In the genomic region with DNA sequence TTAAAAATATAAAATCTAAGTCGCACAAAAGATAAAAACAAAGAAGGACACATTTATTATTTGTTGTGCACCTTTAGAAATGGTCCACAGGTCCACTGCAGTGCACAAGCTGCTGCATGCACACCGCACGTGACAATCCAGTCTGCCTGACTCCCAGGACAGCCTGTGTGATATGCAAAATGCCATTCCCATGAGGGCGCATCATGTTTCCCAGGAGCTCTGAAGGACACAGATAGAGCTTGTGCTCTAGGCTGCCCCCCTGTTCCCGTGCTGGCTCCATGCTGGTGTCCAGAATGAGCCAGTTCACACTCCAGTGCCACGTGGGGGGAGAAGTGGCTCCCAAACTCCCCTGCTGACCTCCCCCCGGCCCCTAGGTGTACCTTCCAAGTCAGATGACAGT, we compare ENCODE assay signal across 8 cellular contexts. TPM values are rescaled to one million over a fixed set of nuclear protein-coding genes. Genes with fewer than 3 reads are reported as not detected.
DNase-seq lines count a peak whose midpoint lies in the region; ATAC-seq, FAIRE-seq and TF ChIP-seq lines count a peak whose summit lies in the region.
"Had no signal": no experiment of that assay in that cellular context is flagged by ENCODE, and none has a peak within 500 bp of the region (broad histone marks: within the 10 kb centered on the region; RNA-seq: fewer than 3 reads in every experiment).

No MANE protein-coding gene starts in this region.

- WGBS in smooth muscle cell (ENCODE audit: low lambda C conversion rate) = 38% methylated on average over 7 of the region's 7 CpGs

- no peak overlapping the region for H3K4me3 ChIP-seq in smooth muscle cell
- H3K4me3 ChIP-seq in MG63 = no peak overlapping the region

- TF ChIP-seq CTCF in smooth muscle cell (IDR thresholded peaks at IDR 0.05; ENCODE audit: borderline replicate concordance, insufficient read depth, poor library complexity, severe bottlenecking) = no peak

- no peaks in the 10 kb centered on the region for H4K20me1 ChIP-seq in smooth muscle cell (ENCODE audit: low read depth)

- peak; percentile 91 for ATAC-seq in Right ventricle myocardium superior (ENCODE audit: poor library complexity)

- DNase-seq in HTR-8/SVneo (ENCODE audit: insufficient read length, low spot score) = peak; percentile 51
- DNase-seq in RPMI7951 (ENCODE audit: low read depth) = peak; percentile 56
- peak; percentile 78 for DNase-seq in Right ventricle myocardium superior
- DNase-seq in smooth muscle cell (lab: John Stamatoyannopoulos, UW; ENCODE audit: unreplicated experiment) = no peak
- no peak for DNase-seq in GM12891 (ENCODE audit: insufficient read length, low spot score)
- no peak for DNase-seq in MG63
- DNase-seq in activated CD4-positive, alpha-beta memory T cell treated with anti-CD3 and anti-CD28 coated beads for 36 hours = no peak

- H3K4me2 ChIP-seq in smooth muscle cell = peak overlapping the region; percentile 15

- H3K4me1 Mint-ChIP-seq in activated CD4-positive, alpha-beta memory T cell treated with anti-CD3 and anti-CD28 coated beads for 36 hours (ENCODE audit: low read depth) = no peaks in the 10 kb centered on the region

- no peak overlapping the region for H3K27ac ChIP-seq in smooth muscle cell (ENCODE audit: low read depth)

- H3K4me3 Mint-ChIP-seq in activated CD4-positive, alpha-beta memory T cell treated with anti-CD3 and anti-CD28 coated beads for 36 hours = no peak overlapping the region
- H3K4me3 Mint-ChIP-seq: activated T-cell treated with anti-CD3 and anti-CD28 coated beads, Interleukin-2, amount 50 U/mL, for 24 hours had no signal

- no peak overlapping the region for H3K9ac ChIP-seq in smooth muscle cell (ENCODE audit: low read depth)

- no peak overlapping the region for H2AFZ ChIP-seq in smooth muscle cell (ENCODE audit: low read depth)

- H3K79me2 ChIP-seq in smooth muscle cell (ENCODE audit: low read depth) = no peaks in the 10 kb centered on the region

- CTCF ChIA-PET in activated CD4-positive, alpha-beta memory T cell treated with anti-CD3 and anti-CD28 coated beads for 36 hours (lab: Charles Lee) = interaction anchor here (0.6 to 6.3 kb wide), 73 partner anchors 8 to 564 kb away, joined by 3 to 248 read pairs (median 5); partner anchors contain the start of genes ELK4, PM20D1, RAB29 and SLC26A9

- H3K9me3 ChIP-seq in smooth muscle cell (replicated peaks; ENCODE audit: low read depth) (no peaks in the 10 kb centered on the region), MG63 (no peaks in the 10 kb centered on the region)

- peaks cover 2% of the 10 kb centered on the region for H3K27me3 Mint-ChIP-seq in activated CD4-positive, alpha-beta memory T cell treated with anti-CD3 and anti-CD28 coated beads for 36 hours

- FAIRE-seq in HTR-8/SVneo (lab: Jason Lieb, UNC) = no peak
- no peak for FAIRE-seq in GM12891 (lab: Jason Lieb, UNC)

- H3K36me3 ChIP-seq in smooth muscle cell (ENCODE audit: low read depth) (no peaks in the 10 kb centered on the region), MG63 (no peaks in the 10 kb centered on the region; the same call in 1 of the 2 replicates)

- H3K27me3 ChIP-seq in smooth muscle cell (ENCODE audit: low read depth) (no peaks in the 10 kb centered on the region), MG63 (no peaks in the 10 kb centered on the region)

- H3F3A ChIP-seq in smooth muscle cell (ENCODE audit: low read depth) = no peaks in the 10 kb centered on the region

- H3K27ac Mint-ChIP-seq in activated CD4-positive, alpha-beta memory T cell treated with anti-CD3 and anti-CD28 coated beads for 36 hours = no peak overlapping the region
- H3K27ac Mint-ChIP-seq: activated T-cell treated with anti-CD3 and anti-CD28 coated beads, Interleukin-2, amount 50 U/mL, for 24 hours had no signal

- intact Hi-C loops in Right ventricle myocardium superior (cut with DNase I) = loop anchor here (1.0 to 5.0 kb wide), 4 partner anchors 57 to 314 kb away; partner anchors contain the start of gene SLC41A1
- intact Hi-C loops in activated CD4-positive, alpha-beta memory T cell treated with anti-CD3 and anti-CD28 coated beads for 36 hours (cut with micrococcal nuclease) = loop anchor here (1.0 kb wide), 3 partner anchors 57 to 317 kb away; no protein-coding TSS in a partner anchor

- TF ChIP-seq POLR2A in GM12891 (IDR thresholded peaks at IDR 0.05; ENCODE audit: low read depth, low read length) = no peak

- H3K4me1 ChIP-seq in smooth muscle cell (ENCODE audit: low read depth) = peaks cover 7% of the 10 kb centered on the region

- POLR2A ChIA-PET in activated CD4-positive, alpha-beta memory T cell treated with anti-CD3 and anti-CD28 coated beads for 36 hours (lab: Charles Lee) = interaction anchor here (0.8 to 1.9 kb wide), 2 partner anchors 60 to 185 kb away, joined by 3 to 9 read pairs; no protein-coding TSS in a partner anchor

- H3K36me3 Mint-ChIP-seq in activated CD4-positive, alpha-beta memory T cell treated with anti-CD3 and anti-CD28 coated beads for 36 hours = no peaks in the 10 kb centered on the region

- no peaks in the 10 kb centered on the region for H3K9me3 Mint-ChIP-seq in activated CD4-positive, alpha-beta memory T cell treated with anti-CD3 and anti-CD28 coated beads for 36 hours

TF ChIP-seq in GM12891, 5 proteins besides CTCF, POLR2A, EP300 and RAD21:
- TF ChIP-seq POLR2AphosphoS5 (IDR thresholded peaks at IDR 0.05; ENCODE audit: low read depth, low read length) (no peak), PAX5 (IDR thresholded peaks at IDR 0.05; ENCODE audit: insufficient read depth, low read length, severe bottlenecking) (no peak), TAF1 (IDR thresholded peaks at IDR 0.05; ENCODE audit: low read depth, low read length) (no peak), SPI1 (IDR thresholded peaks at IDR 0.05; ENCODE audit: low read depth, low read length) (no peak), POU2F2 (IDR thresholded peaks at IDR 0.05; ENCODE audit: low read depth, low read length) (no peak)
TF ChIP-seq in GM12891: peak in this region for 0.

RNA-seq across cellular contexts. Expression of gene RAB7B, which starts 26.5 kb away (rescaled TPM):
- 0.96 and 0.98 TPM in 2 replicates for total RNA-seq in RPMI7951 (2014; rRNA removed; shearing (Covaris generic))
- total RNA-seq in Right ventricle myocardium superior (1.2 TPM), smooth muscle cell (8.0 and 13.0 TPM in 2 replicates)
- 11.5 and 13.6 TPM in 2 replicates for polyA plus RNA-seq in smooth muscle cell
- not detected for polyA plus RNA-seq in GM12891 (2012; ENCODE audit: low read depth, missing spikeins)
- total RNA-seq in MG63 (2014; rRNA removed; shearing (Covaris generic); ENCODE audit: low replicate concordance) = 17.5 and 25.7 TPM in 2 replicates
- total RNA-seq in activated CD4-positive, alpha-beta memory T cell treated with anti-CD3 and anti-CD28 coated beads for 36 hours = not detected

RNA-seq across cellular contexts. Expression of gene SLC26A9, which starts 33.5 kb away (rescaled TPM):
- total RNA-seq in RPMI7951 (2014; rRNA removed; shearing (Covaris generic)) = under 0.01 TPM in 1 of 2 replicates, not detected in the other
- total RNA-seq in Right ventricle myocardium superior (33.0 TPM), smooth muscle cell (not detected in 2 replicates)
- not detected in 2 replicates for polyA plus RNA-seq in smooth muscle cell
- polyA plus RNA-seq in GM12891 (2012; ENCODE audit: low read depth, missing spikeins) = 0.03 TPM
- total RNA-seq in MG63 (2014; rRNA removed; shearing (Covaris generic); ENCODE audit: low replicate concordance) = not detected in 2 replicates
- total RNA-seq in activated CD4-positive, alpha-beta memory T cell treated with anti-CD3 and anti-CD28 coated beads for 36 hours = not detected

RNA-seq across cellular contexts. Expression of gene CTSE, which starts 47.0 kb away (rescaled TPM):
- total RNA-seq in RPMI7951 (2014; rRNA removed; shearing (Covaris generic)) = 0.60 TPM in 1 of 2 replicates, not detected in the other
- total RNA-seq in Right ventricle myocardium superior (not detected), smooth muscle cell (not detected in 2 replicates)
- not detected in 2 replicates for polyA plus RNA-seq in smooth muscle cell
- polyA plus RNA-seq in GM12891 (2012; ENCODE audit: low read depth, missing spikeins) = not detected
- total RNA-seq in MG63 (2014; rRNA removed; shearing (Covaris generic); ENCODE audit: low replicate concordance) = not detected in 2 replicates
- total RNA-seq in activated CD4-positive, alpha-beta memory T cell treated with anti-CD3 and anti-CD28 coated beads for 36 hours = not detected

Comparison
In these comparisons a context has a peak if more than half of its experiments do, and no peak if none do; other contexts are left out.
1. DNase-seq: peak in HTR-8/SVneo (single experiment), RPMI7951 (single experiment) and Right ventricle myocardium superior (single experiment); none in smooth muscle cell (single experiment), GM12891 (single experiment), MG63 (single experiment) and activated CD4-positive, alpha-beta memory T cell treated with anti-CD3 and anti-CD28 coated beads for 36 hours (single experiment).
2. RNA of gene SLC26A9, which starts 33.5 kb away (total RNA-seq): 33.0 TPM in Right ventricle myocardium superior (single experiment); under 0.01 TPM in RPMI7951, not detected in smooth muscle cell, not detected in MG63 and not detected in activated CD4-positive, alpha-beta memory T cell treated with anti-CD3 and anti-CD28 coated beads for 36 hours; every median in the first group is over 10 times any median in the second.